ENCODE assay signal across 8 cellular contexts in the genomic region with DNA sequence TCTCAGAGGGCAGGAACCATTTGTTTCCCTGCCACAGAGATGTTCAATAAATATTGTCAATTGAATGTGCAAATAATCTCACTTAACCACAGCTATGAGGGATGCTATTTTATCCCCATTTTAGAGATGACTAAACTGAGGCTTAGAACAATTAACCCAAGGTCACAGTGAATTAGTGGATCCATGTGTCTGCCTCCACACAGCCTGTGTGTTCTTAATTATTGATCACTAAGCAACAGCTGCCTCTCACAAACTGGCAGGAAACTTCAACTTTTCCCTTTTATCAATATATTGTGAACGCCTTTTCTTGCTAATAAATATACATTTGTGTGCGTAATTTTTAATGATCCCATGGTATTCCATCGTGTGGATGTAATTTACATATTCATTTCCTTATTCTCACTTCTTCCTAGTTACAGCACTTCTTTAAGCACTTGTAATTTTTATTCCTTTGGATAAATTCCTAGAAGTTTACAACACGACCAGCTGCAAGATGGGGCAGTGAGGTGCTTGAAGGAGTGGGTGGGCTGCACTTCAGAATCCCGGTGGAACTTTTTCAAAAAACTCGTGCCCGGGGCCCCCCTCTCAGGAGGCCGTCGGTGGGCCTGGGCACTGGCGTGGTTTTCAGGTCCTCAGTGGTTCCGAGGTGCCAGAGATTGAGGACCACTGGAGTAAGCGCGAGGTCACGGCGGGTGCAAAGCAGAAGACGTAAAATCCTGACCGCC. TPM values are rescaled to one million over a fixed set of nuclear protein-coding genes. Genes with fewer than 3 reads are reported as not detected.
DNase-seq lines count a peak whose midpoint lies in the region; ATAC-seq and TF ChIP-seq lines count a peak whose summit lies in the region.

No MANE protein-coding gene starts in this region.

- H4K20me1 ChIP-seq in mammary epithelial cell (ENCODE audit: insufficient read depth, low read length): no peaks in the 10 kb centered on the region

- H2AFZ ChIP-seq in mammary epithelial cell (ENCODE audit: low read depth, low read length): peak overlapping the region; percentile 91

- H3K27ac ChIP-seq in HUES64 (ENCODE audit: low read depth, low read length) (peak overlapping the region; percentile 96), mammary epithelial cell (ENCODE audit: insufficient read depth, low read depth, low read length) (peak overlapping the region; percentile 82), mucosa of rectum (ENCODE audit: low read depth in 2 of 2, low read length in 2 of 2) (peak overlapping the region; percentile 92 to 94)

- dilution Hi-C loops in mammary epithelial cell (cut with HindIII; ENCODE audit: low sequenced_read_pairs): no loop called here

- H3K36me3 ChIP-seq in HUES64 (ENCODE audit: insufficient read depth, low read length) (peaks cover 21% of the 10 kb centered on the region), mammary epithelial cell (ENCODE audit: insufficient read depth, low read length) (peaks cover 5% of the 10 kb centered on the region), mucosa of rectum (ENCODE audit: control insufficient read depth in 2 of 2, insufficient read depth in 2 of 2, low read length in 2 of 2) (peaks cover 9 to 10% of the 10 kb centered on the region in 2 donors)

- ATAC-seq in GM18511 (IDR thresholded peaks at IDR 0.05; ENCODE audit: unreplicated experiment) (no peak), GM19452 (IDR thresholded peaks at IDR 0.05; ENCODE audit: unreplicated experiment) (no peak)

- H3K9ac ChIP-seq in HUES64 (ENCODE audit: low read depth, low read length) (peak overlapping the region; percentile 77), mammary epithelial cell (ENCODE audit: insufficient read depth, low read length) (peak overlapping the region; percentile 58), mucosa of rectum (ENCODE audit: low read depth in 1 of 2, low read length in 2 of 2) (peak overlapping the region; percentile 92 to 93)

- H3K9me3 ChIP-seq in HUES64 (ENCODE audit: insufficient read depth, low read depth, low read length) (no peaks in the 10 kb centered on the region), mammary epithelial cell (replicated peaks; ENCODE audit: insufficient read depth, low read length) (no peaks in the 10 kb centered on the region), mucosa of rectum (ENCODE audit: control insufficient read depth in 2 of 2, low read length in 2 of 2) (no peaks in the 10 kb centered on the region)

- BruUV-seq in mammary epithelial cell (replicated peaks; lab: Mats Ljungman, UMichigan): TSS peak; percentile 83

- H3K4me1 ChIP-seq in HUES64 (ENCODE audit: insufficient read depth, low read length): peaks cover 11% of the 10 kb centered on the region
- peaks cover 30% of the 10 kb centered on the region for H3K4me1 ChIP-seq in mammary epithelial cell (ENCODE audit: insufficient read depth, low read length)
- H3K4me1 ChIP-seq in mucosa of rectum (ENCODE audit: control insufficient read depth in 2 of 2, insufficient read depth in 2 of 2, low read length in 2 of 2): peaks cover 24 to 36% of the 10 kb centered on the region in 2 donors

- no peak for TF ChIP-seq CTCF in mammary epithelial cell (conservative IDR thresholded peaks at IDR 0.05 in 1 of 2, IDR thresholded peaks at IDR 0.05 in 1 of 2; ENCODE audit: extremely low read depth in 1 of 2, insufficient read depth in 1 of 2, low read depth in 1 of 2, low read length in 2 of 2)

- CTCF ChIA-PET in mammary epithelial cell (lab: Charles Lee; ENCODE audit: low non-redundant PET): no interaction called here

- in situ Hi-C loops in mammary epithelial cell (cut with MboI; ENCODE audit: low sequenced_read_pairs in 2 of 2): loop anchor here in 1 of 2 donors (5.0 kb wide), 1 partner anchor 110 kb away; no protein-coding TSS in a partner anchor

- H3K4me3 ChIP-seq in HUES64 (ENCODE audit: low read length): peak overlapping the region; percentile 88
- H3K4me3 ChIP-seq in mammary epithelial cell (replicated peaks in 1 of 3; ENCODE audit: insufficient read depth in 1 of 3, low read depth in 2 of 3, low read length in 3 of 3): peak overlapping the region; percentile 39 to 92 (median 49)
- H3K4me3 ChIP-seq in mucosa of rectum (ENCODE audit: low read length in 2 of 2): peak overlapping the region; percentile 80 to 84

- H3K4me2 ChIP-seq in mammary epithelial cell (ENCODE audit: insufficient read depth, low read depth, low read length): peak overlapping the region; percentile 87

- 6% methylated on average over 14 of the region's 17 CpGs for WGBS in HUES64
- 16% methylated on average over 16 of the region's 17 CpGs for WGBS in mammary epithelial cell (ENCODE audit: low coverage, missing lambda C conversion rate)

- no peaks in the 10 kb centered on the region for H3K27me3 ChIP-seq in HUES64 (ENCODE audit: insufficient read depth, low read length)
- H3K27me3 ChIP-seq in mammary epithelial cell (ENCODE audit: insufficient read depth, low read length): no peaks in the 10 kb centered on the region
- H3K27me3 ChIP-seq in mucosa of rectum (ENCODE audit: control insufficient read depth in 2 of 2, insufficient read depth in 2 of 2, low read length in 2 of 2): no peaks in the 10 kb centered on the region

- peak; percentile 29 for DNase-seq in GM03348 (ENCODE audit: low spot score)
- DNase-seq in mammary epithelial cell: no peak
- DNase-seq in NAMALWA (ENCODE audit: low spot score): no peak
- no peak for DNase-seq in T-helper 9 cell

- H3K79me2 ChIP-seq in mammary epithelial cell (ENCODE audit: insufficient read depth, low read length): peaks cover 39% of the 10 kb centered on the region

- intact Hi-C loops in mammary epithelial cell (cut with micrococcal nuclease): loop anchor here (10.0 kb wide), 1 partner anchor 253 kb away; no protein-coding TSS in a partner anchor

RNA-seq across cellular contexts. Expression of a gene that starts 0.9 kb away (rescaled TPM):
- polyA plus RNA-seq in HUES64 (2013, experiment 1 of 2): 100 TPM
- 121 TPM for polyA plus RNA-seq in HUES64 (2013, experiment 2 of 2)
- 100 to 1,000 TPM; 100 to 131 TPM for total RNA-seq in mammary epithelial cell
- 61.6 TPM for polyA plus RNA-seq in mammary epithelial cell
- polyA minus RNA-seq in mammary epithelial cell: 220 TPM

RNA-seq across cellular contexts. Expression of a gene that starts 31.5 kb away (rescaled TPM):
- 5.9 TPM for polyA plus RNA-seq in HUES64 (2013, experiment 1 of 2)
- 7.7 TPM for polyA plus RNA-seq in HUES64 (2013, experiment 2 of 2)
- total RNA-seq in mammary epithelial cell: 10 to 100 TPM in 1 of 2 donors, 1 to 10 TPM in 1; 9.4 to 10.5 TPM
- polyA plus RNA-seq in mammary epithelial cell: 7.3 TPM
- polyA minus RNA-seq in mammary epithelial cell: 3.7 TPM
